In genomic region chr18:11908182-11909080, GRCh38 we compare ENCODE assay signal across 8 cellular contexts.
A peak's percentile ranks its signal among the peaks of the same experiment; 100 is the strongest.
DNase-seq lines count a peak whose midpoint lies in the region; ATAC-seq and TF ChIP-seq lines count a peak whose summit lies in the region.

Gene MPPE1 (minus strand): TSS chr18:11908317. CDS start chr18:11897264, 11,053 bp downstream.

- DNase-seq in AG04449 (ENCODE audit: low read depth, low spot score) (peak; percentile 31), NCI-H2227 (lab: John Stamatoyannopoulos, UW; ENCODE audit: unreplicated experiment) (peak; percentile 92), caudate nucleus (lab: John Stamatoyannopoulos, UW) (peak in 60 of 61 donors; percentile 25 to 89 (median 80)), islet precursor cell (peak; percentile 93)
- peak; percentile 62 to 79 (median 73) for DNase-seq in activated CD4-positive, CD25-positive, alpha-beta regulatory T cell (lab: John Stamatoyannopoulos, UW)
- peak; percentile 71 to 81 (median 75) for DNase-seq in stimulated activated CD4-positive, alpha-beta T cell treated with anti-CD3 and anti-CD28 coated beads, Interleukin-12 subunit alpha, Interleukin-12 subunit beta, amount 100 ng/mL, for 48 hours (ENCODE audit: low read depth in 2 of 3, low spot score in 1 of 3)

- TF ChIP-seq CTCF in AG04449 (IDR thresholded peaks at IDR 0.05; ENCODE audit: insufficient read depth, low read length, missing control alignments), result no peak

- CTCF ChIA-PET in AG04449 (lab: Yijun Ruan, JAX), result interaction anchor here (0.7 to 3.2 kb wide), 7 partner anchors 16 to 131 kb away, joined by 3 to 10 read pairs (median 4); no protein-coding TSS in a partner anchor

- peak; percentile 88 for ATAC-seq in GM18868 (IDR thresholded peaks at IDR 0.05; ENCODE audit: unreplicated experiment)
- peak; percentile 78 for ATAC-seq in HG03103 (IDR thresholded peaks at IDR 0.05; ENCODE audit: low read depth, unreplicated experiment)

- POLR2A ChIA-PET in AG04449 (lab: Yijun Ruan, JAX), result no interaction called here

- peak within 1 kb of the TSS; percentile 94 for H3K27ac ChIP-seq in caudate nucleus (ENCODE audit: low read depth, low read length)

- peak within 1 kb of the TSS; percentile 84 for H3K4me3 ChIP-seq in AG04449 (ENCODE audit: low read depth, low read length)

Comparison
In these comparisons a context has a peak if more than half of its experiments do, and no peak if none do; other contexts are left out.
1. Peak in every context shown above with its lines: DNase-seq, ATAC-seq, H3K4me3 ChIP-seq and H3K27ac ChIP-seq.
2. DNase-seq: peak in every context shown above with its lines; median percentile 93 in islet precursor cell; 92 in NCI-H2227; 80 in caudate nucleus; 75 in stimulated activated CD4-positive, alpha-beta T cell treated with anti-CD3 and anti-CD28 coated beads, Interleukin-12 subunit alpha, Interleukin-12 subunit beta, amount 100 ng/mL, for 48 hours; 73 in activated CD4-positive, CD25-positive, alpha-beta regulatory T cell; 31 in AG04449.